Comparison of ENCODE assay signal across 1 cellular context in the genomic region with DNA sequence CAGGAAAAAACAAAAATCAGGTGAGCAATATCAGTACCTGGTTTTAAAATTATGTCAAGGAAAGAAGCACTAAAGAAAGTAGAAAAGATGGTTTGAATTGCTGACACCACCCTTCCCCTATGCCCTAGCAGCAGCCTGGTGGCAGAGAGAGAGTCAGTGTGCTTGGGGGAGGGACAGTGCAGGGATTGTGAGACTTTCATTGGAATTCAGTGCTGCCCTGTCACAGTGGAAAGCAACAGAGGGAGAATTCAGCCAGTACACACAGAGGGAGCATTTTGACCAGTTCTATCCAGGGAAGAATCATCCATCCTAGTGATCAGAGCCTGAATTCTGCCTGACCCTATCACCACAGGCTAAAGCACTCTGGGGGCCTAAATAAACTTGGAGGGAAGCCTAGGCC.
TF ChIP-seq lines count a peak whose summit lies in the region.

No MANE protein-coding gene starts in this region.

TF ChIP-seq in H1, 55 proteins besides CTCF, POLR2A, EP300 and RAD21:
- TF ChIP-seq CHD1 (IDR thresholded peaks at IDR 0.05; ENCODE audit: low read depth, low read length) (no peak), TAF7 (optimal IDR thresholded peaks at IDR 0.05; ENCODE audit: borderline replicate concordance, low read depth, low read length) (no peak), POU5F1 (IDR thresholded peaks at IDR 0.05; ENCODE audit: low read depth, low read length) (no peak), SP2 (IDR thresholded peaks at IDR 0.05; ENCODE audit: low read length) (no peak), TEAD4 (IDR thresholded peaks at IDR 0.05; ENCODE audit: low read depth, low read length) (no peak), MAX (IDR thresholded peaks at IDR 0.05) (no peak), EGR1 (IDR thresholded peaks at IDR 0.05; ENCODE audit: borderline replicate concordance, low read depth, low read length) (no peak)
TF ChIP-seq in H1: peak in this region for 0.
